8 cellular contexts compared by ENCODE assay signal in genomic region chr15:79595995-79596622, GRCh38.
A peak's percentile ranks its signal among the peaks of the same experiment; 100 is the strongest.
DNase-seq lines count a peak whose midpoint lies in the region; TF ChIP-seq lines count a peak whose summit lies in the region.

No MANE protein-coding gene starts in this region.

- H4K20me1 ChIP-seq in Loucy (ENCODE audit: insufficient read depth, low read length, poor library complexity, severe bottlenecking) (no peaks in the 10 kb centered on the region), PC-9 (ENCODE audit: insufficient read depth) (no peaks in the 10 kb centered on the region)

- no peaks in the 10 kb centered on the region for H3K9me3 ChIP-seq in Loucy (ENCODE audit: insufficient read depth, low read depth, low read length)
- no peaks in the 10 kb centered on the region for H3K9me3 ChIP-seq in PC-9 (ENCODE audit: insufficient read depth, low read depth)

- TF ChIP-seq CTCF in GM12872 (IDR thresholded peaks at IDR 0.05; ENCODE audit: insufficient read depth, low read depth, low read length) = peak; percentile 99
- peak; percentile 100 for TF ChIP-seq CTCF in Loucy (conservative IDR thresholded peaks at IDR 0.05; ENCODE audit: low read length)
- TF ChIP-seq CTCF in PC-9 (conservative IDR thresholded peaks at IDR 0.05) = peak; percentile 91
- peak; percentile 84 for TF ChIP-seq CTCF in astrocyte of the cerebellum (IDR thresholded peaks at IDR 0.05; ENCODE audit: low read depth, low read length, missing control alignments)

- no peak overlapping the region for H3K4me3 ChIP-seq in Loucy (ENCODE audit: low read length, poor library complexity, severe bottlenecking)
- no peak overlapping the region for H3K4me3 ChIP-seq in PC-9
- no peak overlapping the region for H3K4me3 ChIP-seq in astrocyte of the cerebellum (ENCODE audit: low read depth, low read length)

- intact Hi-C loops in PC-9 (cut with micrococcal nuclease; ENCODE audit: unreplicated experiment) = loop anchor here (1.0 to 10.0 kb wide), 4 partner anchors 215 to 579 kb away; no protein-coding TSS in a partner anchor

- no peaks in the 10 kb centered on the region for H3F3A ChIP-seq in Loucy (ENCODE audit: low read depth)
- H3F3A ChIP-seq in PC-9 (ENCODE audit: insufficient read depth, low read depth) = no peaks in the 10 kb centered on the region

- peak; percentile 44 for DNase-seq in 8988T
- DNase-seq in HEK293T (ENCODE audit: extremely low spot score) = peak; percentile 95
- peak; percentile 55 to 78 for DNase-seq in PC-9
- peak; percentile 47 for DNase-seq in astrocyte of the cerebellum (ENCODE audit: low read depth)
- DNase-seq in inferior parietal cortex (ENCODE audit: extremely low spot score) = peak; percentile 64
- peak; percentile 10 for DNase-seq in stimulated activated CD4-positive, alpha-beta T cell treated with anti-CD3 and anti-CD28 coated beads, Interleukin-4, amount 100 ng/mL, for 1 hour

- BruUV-seq in PC-9 (replicated peaks; lab: Mats Ljungman, UMichigan) = no TSS peak

- H3K4me1 ChIP-seq in Loucy (ENCODE audit: insufficient read depth, low read length, poor library complexity, severe bottlenecking) = no peaks in the 10 kb centered on the region
- H3K4me1 ChIP-seq in PC-9 (replicated peaks; ENCODE audit: insufficient read depth) = no peaks in the 10 kb centered on the region

- in situ Hi-C loops in astrocyte of the cerebellum (cut with HindIII; ENCODE audit: low sequenced_read_pairs) = no loop called here

- H2AFZ ChIP-seq in Loucy (ENCODE audit: low read length) = peak overlapping the region; percentile 37; the same call in 1 of the 2 replicates
- no peak overlapping the region for H2AFZ ChIP-seq in PC-9

- no peak overlapping the region for H3K27ac ChIP-seq in PC-9

- H3K9ac ChIP-seq in Loucy (ENCODE audit: low read depth, low read length, poor library complexity, severe bottlenecking) = no peak overlapping the region

- H3K36me3 ChIP-seq in Loucy (ENCODE audit: insufficient read depth, low read length) (no peaks in the 10 kb centered on the region), PC-9 (ENCODE audit: low read depth) (no peaks in the 10 kb centered on the region)

- H3K27me3 ChIP-seq in Loucy (ENCODE audit: insufficient read depth, low read length, poor library complexity, severe bottlenecking) (no peaks in the 10 kb centered on the region), PC-9 (ENCODE audit: insufficient read depth, low read depth) (peaks cover 62% of the 10 kb centered on the region)

- H3K79me2 ChIP-seq in Loucy (ENCODE audit: insufficient read depth, low read length) = no peaks in the 10 kb centered on the region
- H3K79me2 ChIP-seq in PC-9 (ENCODE audit: low read depth) = no peaks in the 10 kb centered on the region

- CTCF ChIA-PET in HEK293T (lab: Yijun Ruan, JAX) = interaction anchor here (0.5 to 2.5 kb wide), 30 partner anchors 10 to 395 kb away, joined by 3 to 66 read pairs (median 4); no protein-coding TSS in a partner anchor
- CTCF ChIA-PET in PC-9 (lab: Charles Lee) = interaction anchor here (0.5 to 1.5 kb wide), 5 partner anchors 215 to 607 kb away, joined by 3 to 13 read pairs (median 3); no protein-coding TSS in a partner anchor

- H3K4me2 ChIP-seq in Loucy (ENCODE audit: low read depth, low read length, poor library complexity, severe bottlenecking) = no peak overlapping the region
- no peak overlapping the region for H3K4me2 ChIP-seq in PC-9

- POLR2A ChIA-PET in HEK293T (lab: Yijun Ruan, JAX) = no interaction called here
- POLR2A ChIA-PET in PC-9 (lab: Charles Lee; ENCODE audit: unreplicated experiment) = interaction anchor here (0.6 kb wide), 3 partner anchors 259 to 1377 kb away, joined by 3 to 5 read pairs (median 5); no protein-coding TSS in a partner anchor

- no peaks in the 10 kb centered on the region for H3K9me2 ChIP-seq in Loucy (replicated peaks; ENCODE audit: low read depth, low read length)
- no peaks in the 10 kb centered on the region for H3K9me2 ChIP-seq in PC-9 (ENCODE audit: insufficient read depth)

TF ChIP-seq in HEK293T, 16 proteins besides CTCF, POLR2A, EP300 and RAD21:
- TF ChIP-seq HDGF (IDR thresholded peaks at IDR 0.05; ENCODE audit: borderline replicate concordance) (peak; percentile 62; the same call in 1 of the 2 replicates), FOXK2 (IDR thresholded peaks at IDR 0.05) (no peak), PKNOX1 (IDR thresholded peaks at IDR 0.05) (no peak), FOXM1 (IDR thresholded peaks at IDR 0.05; ENCODE audit: borderline replicate concordance) (no peak; the same call in 1 of the 2 replicates), L3MBTL2 (conservative IDR thresholded peaks at IDR 0.05) (0 out of 2 replicates have a peak, but pooled peaks have one; percentile 25), CTBP1 (IDR thresholded peaks at IDR 0.05; ENCODE audit: borderline replicate concordance) (no peak), FOXA1 (IDR thresholded peaks at IDR 0.05) (no peak)

Comparison
In these comparisons a context has a peak if more than half of its experiments do, and no peak if none do; other contexts are left out.
1. DNase-seq: peak in every context shown above with its lines; median percentile 95 in HEK293T; 66 in PC-9; 64 in inferior parietal cortex; 47 in astrocyte of the cerebellum; 44 in 8988T; 10 in stimulated activated CD4-positive, alpha-beta T cell treated with anti-CD3 and anti-CD28 coated beads, Interleukin-4, amount 100 ng/mL, for 1 hour.